ENCODE assay signal across 1 cellular context in genomic region chr1:8646189-8646588, GRCh38.
TF ChIP-seq lines count a peak whose summit lies in the region.

No MANE protein-coding gene starts in this region.

TF ChIP-seq in WTC11, 78 proteins besides CTCF, POLR2A, EP300 and RAD21 (continued from another document):
- TF ChIP-seq PREB (CRISPR knock-in tag; IDR thresholded peaks at IDR 0.05; ENCODE audit: borderline replicate concordance): no peak
- no peak for TF ChIP-seq ZNF512 (CRISPR knock-in tag; IDR thresholded peaks at IDR 0.05; ENCODE audit: borderline replicate concordance)
- no peak for TF ChIP-seq ATF3 (CRISPR knock-in tag; conservative IDR thresholded peaks at IDR 0.05)
- no peak for TF ChIP-seq PRDM15 (CRISPR knock-in tag; IDR thresholded peaks at IDR 0.05)
- TF ChIP-seq ZNF281 (CRISPR knock-in tag; IDR thresholded peaks at IDR 0.05): no peak
